Comparison of ENCODE assay signal across 8 cellular contexts in genomic region chr1:113140588-113141446, GRCh38.
DNase-seq lines count a peak whose midpoint lies in the region; ATAC-seq and TF ChIP-seq lines count a peak whose summit lies in the region.

No MANE protein-coding gene starts in this region.

- H3K9me3 ChIP-seq in right lobe of liver = no peaks in the 10 kb centered on the region

- peaks cover 33% of the 10 kb centered on the region for H3K4me1 Mint-ChIP-seq in activated CD4-positive, alpha-beta T cell treated with anti-CD3 and anti-CD28 coated beads for 36 hours

- CTCF ChIA-PET in activated CD4-positive, alpha-beta T cell treated with anti-CD3 and anti-CD28 coated beads for 36 hours (lab: Charles Lee) = interaction anchor here (0.6 to 2.3 kb wide), 13 partner anchors 10 to 541 kb away, joined by 3 to 12 read pairs (median 3); partner anchors contain the start of gene LRIG2

- no peaks in the 10 kb centered on the region for H3K36me3 ChIP-seq in right lobe of liver

- H3K27ac ChIP-seq in coronary artery (peak overlapping the region in 1 of 2 donors; percentile 50), right lobe of liver (peak overlapping the region in 1 of 3 donors; percentile 26)

- TF ChIP-seq POLR2A in right lobe of liver (IDR thresholded peaks at IDR 0.05) = no peak

- H3K36me3 Mint-ChIP-seq in activated CD4-positive, alpha-beta T cell treated with anti-CD3 and anti-CD28 coated beads for 36 hours (ENCODE audit: low read depth) = no peaks in the 10 kb centered on the region

- H3K27me3 Mint-ChIP-seq in activated CD4-positive, alpha-beta T cell treated with anti-CD3 and anti-CD28 coated beads for 36 hours = no peaks in the 10 kb centered on the region

- H3K4me1 ChIP-seq in right lobe of liver = peaks cover 0 to 4% (median 0%) of the 10 kb centered on the region in 4 donors

- POLR2A ChIA-PET in activated CD4-positive, alpha-beta T cell treated with anti-CD3 and anti-CD28 coated beads for 36 hours (lab: Charles Lee) = no interaction called here

- DNase-seq in AG09309 (ENCODE audit: low read depth) = no peak
- DNase-seq in NCI-H446 treated with DMSO at 0.1 percent for 48 hours (lab: John Stamatoyannopoulos, UW) = peak; percentile 83
- peak; percentile 78 for DNase-seq in activated CD4-positive, alpha-beta T cell treated with anti-CD3 and anti-CD28 coated beads for 36 hours
- DNase-seq in coronary artery (ENCODE audit: low spot score) = no peak
- peak in 2 of 3 donors; percentile 47 to 72 for DNase-seq in right lobe of liver
- peak in 2 of 3 experiments; percentile 4 to 23 for DNase-seq in stimulated activated CD4-positive, alpha-beta T cell treated with anti-CD3 and anti-CD28 coated beads, TNF-alpha, amount 100 ng/mL, for 4 hours (ENCODE audit: low read depth in 3 of 3)

- intact Hi-C loops in activated CD4-positive, alpha-beta T cell treated with anti-CD3 and anti-CD28 coated beads for 36 hours (cut with DNase I, micrococcal nuclease) = loop anchor here (1.0 to 5.0 kb wide), 6 partner anchors 251 to 1141 kb away; partner anchors contain the start of genes MAGI3 (in 2 of the 2) and PPM1J (in 1 of the 2)
- intact Hi-C loops in right lobe of liver (cut with DNase I) = loop anchor here (5.0 to 10.0 kb wide), 2 partner anchors 534 to 541 kb away; no protein-coding TSS in a partner anchor

- peak; percentile 83 for TF ChIP-seq CTCF in AG09309 (IDR thresholded peaks at IDR 0.05; ENCODE audit: control insufficient read depth, insufficient read depth, low read depth, low read length, missing control alignments)
- peak; percentile 49 for TF ChIP-seq CTCF in coronary artery (IDR thresholded peaks at IDR 0.05)
- peak; percentile 81 to 88 (median 86) for TF ChIP-seq CTCF in right lobe of liver (IDR thresholded peaks at IDR 0.05)

- H3K4me3 Mint-ChIP-seq in activated CD4-positive, alpha-beta T cell treated with anti-CD3 and anti-CD28 coated beads for 36 hours = no peak overlapping the region

- WGBS in right lobe of liver (ENCODE audit: insufficient coverage, low coverage, low lambda C conversion rate, missing lambda C conversion rate) = 26% methylated on average over 8 of the region's 13 CpGs

- H3K27ac Mint-ChIP-seq in activated CD4-positive, alpha-beta T cell treated with anti-CD3 and anti-CD28 coated beads for 36 hours = no peak overlapping the region

- ATAC-seq in GM18520 (IDR thresholded peaks at IDR 0.05; ENCODE audit: unreplicated experiment) (peak; percentile 65), HG03103 (IDR thresholded peaks at IDR 0.05; ENCODE audit: low read depth, unreplicated experiment) (peak; percentile 77), right lobe of liver (peak; percentile 93 to 98 (median 96))
- ATAC-seq in activated CD4-positive, alpha-beta T cell treated with anti-CD3 and anti-CD28 coated beads for 36 hours = peak; percentile 86

- no peaks in the 10 kb centered on the region for H3K9me3 Mint-ChIP-seq in activated CD4-positive, alpha-beta T cell treated with anti-CD3 and anti-CD28 coated beads for 36 hours (ENCODE audit: low read depth)

- H3K27me3 ChIP-seq in right lobe of liver = no peaks in the 10 kb centered on the region

- H3K4me3 ChIP-seq in AG09309 (ENCODE audit: control insufficient read depth, low read depth, low read length) (no peak overlapping the region), coronary artery (peak overlapping the region; percentile 49), right lobe of liver (peak overlapping the region; percentile 7 to 35 (median 16))

Comparison
In these comparisons a context has a peak if more than half of its experiments do, and no peak if none do; other contexts are left out.
1. DNase-seq: peak in NCI-H446 treated with DMSO at 0.1 percent for 48 hours (single experiment), activated CD4-positive, alpha-beta T cell treated with anti-CD3 and anti-CD28 coated beads for 36 hours (single experiment), right lobe of liver (2 of 3) and stimulated activated CD4-positive, alpha-beta T cell treated with anti-CD3 and anti-CD28 coated beads, TNF-alpha, amount 100 ng/mL, for 4 hours (2 of 3); none in AG09309 (single experiment) and coronary artery (single experiment).
2. Peak in every context shown above with its lines, with median percentiles within 50 percentile points of each other: CTCF ChIP-seq and ATAC-seq.